10 cellular contexts compared by ENCODE assay signal in genomic region chr3:193982258-193982659, GRCh38.
DNase-seq lines count a peak whose midpoint lies in the region; ATAC-seq and TF ChIP-seq lines count a peak whose summit lies in the region.
"Had no signal": no experiment of that assay in that cellular context is flagged by ENCODE, and none has a peak within 500 bp of the region (broad histone marks: within the 10 kb centered on the region; RNA-seq: fewer than 3 reads in every experiment).

No MANE protein-coding gene starts in this region.

- H3K9me3 ChIP-seq in esophagus muscularis mucosa (no peaks in the 10 kb centered on the region), aorta (ENCODE audit: control insufficient read depth, low read length) (no peaks in the 10 kb centered on the region)
- H3K9me3 ChIP-seq: breast epithelium had no signal

- ATAC-seq in aorta (ENCODE audit: low FRiP score) (peak; percentile 20), GM18517 (IDR thresholded peaks at IDR 0.05; ENCODE audit: unreplicated experiment) (no peak)
- ATAC-seq: activated CD8-positive, alpha-beta T cell treated with anti-CD3 and anti-CD28 coated beads for 36 hours had no signal

- DNase-seq in NCI-H226 (peak; percentile 85), esophagus muscularis mucosa (ENCODE audit: extremely low spot score) (peak; percentile 93), mesenteric fat pad (ENCODE audit: low spot score) (peak; percentile 94), aorta (peak; percentile 77 to 90), COLO829 (ENCODE audit: low spot score) (no peak), GDM1 (lab: John Stamatoyannopoulos, UW) (no peak)
- DNase-seq: activated CD8-positive, alpha-beta T cell treated with anti-CD3 and anti-CD28 coated beads for 36 hours; stimulated activated naive CD4-positive, alpha-beta T cell treated with Interleukin-2 at 50 U/mL for 16 hours had no signal

- no peak for TF ChIP-seq POLR2A in esophagus muscularis mucosa (IDR thresholded peaks at IDR 0.05; ENCODE audit: low read depth)

- no peaks in the 10 kb centered on the region for H3K27me3 ChIP-seq in esophagus muscularis mucosa
- H3K27me3 ChIP-seq in aorta (ENCODE audit: control insufficient read depth in 1 of 2, insufficient read depth in 2 of 2, low read length in 1 of 2), result no peaks in the 10 kb centered on the region
- H3K27me3 ChIP-seq: breast epithelium had no signal

- H3K27ac ChIP-seq in esophagus muscularis mucosa (replicated peaks in 1 of 4) (peak overlapping the region in 1 of 4 donors; percentile 1), aorta (ENCODE audit: low read depth in 1 of 2, low read length in 2 of 2) (no peak overlapping the region)
- H3K27ac ChIP-seq: breast epithelium had no signal

- 30% methylated on average over 6 of the region's 11 CpGs for WGBS in esophagus muscularis mucosa
- WGBS in aorta, 2 donors, result 32 to 57% methylated on average over 11 of the region's 11 CpGs

- no peak overlapping the region for H3K4me3 ChIP-seq in esophagus muscularis mucosa
- H3K4me3 ChIP-seq in aorta (ENCODE audit: low read length in 2 of 2), result no peak overlapping the region
- H3K4me3 ChIP-seq: breast epithelium had no signal

- H3K4me1 ChIP-seq in esophagus muscularis mucosa, result peaks cover 24 to 39% (median 38%) of the 10 kb centered on the region in 4 donors
- H3K4me1 ChIP-seq in aorta (ENCODE audit: control insufficient read depth in 1 of 2, insufficient read depth in 2 of 2, low read length in 2 of 2), result peaks cover 0 to 3% of the 10 kb centered on the region in 2 donors

- intact Hi-C loops in esophagus muscularis mucosa (cut with DNase I) (no loop called here), aorta (cut with DNase I) (no loop called here)

- H3K36me3 ChIP-seq in esophagus muscularis mucosa (no peaks in the 10 kb centered on the region), aorta (ENCODE audit: control insufficient read depth in 1 of 2, insufficient read depth in 2 of 2, low read length in 1 of 2) (no peaks in the 10 kb centered on the region)
- H3K36me3 ChIP-seq: breast epithelium had no signal

- TF ChIP-seq CTCF in esophagus muscularis mucosa (IDR thresholded peaks at IDR 0.05), result no peak

- TF ChIP-seq EP300 in esophagus muscularis mucosa (IDR thresholded peaks at IDR 0.05), result no peak

Comparison
In these comparisons a context has a peak if more than half of its experiments do, and no peak if none do; other contexts are left out.
1. DNase-seq: peak in NCI-H226 (single experiment), esophagus muscularis mucosa (single experiment), mesenteric fat pad (single experiment) and aorta (2 of 2); none in COLO829 (single experiment) and GDM1 (single experiment).